ENCODE assay signal across 12 cellular contexts in genomic region chr9:78871452-78872331, GRCh38.
A peak's percentile ranks its signal among the peaks of the same experiment; 100 is the strongest.
DNase-seq lines count a peak whose midpoint lies in the region; ATAC-seq and TF ChIP-seq lines count a peak whose summit lies in the region.
"Had no signal": no experiment of that assay in that cellular context is flagged by ENCODE, and none has a peak within 500 bp of the region (broad histone marks: within the 10 kb centered on the region; RNA-seq: fewer than 3 reads in every experiment).

No MANE protein-coding gene starts in this region.

- no peak overlapping the region for H3K4me3 Mint-ChIP-seq in activated CD8-positive, alpha-beta memory T cell treated with anti-CD3 and anti-CD28 coated beads, Interleukin-2, amount 10 ng/mL, durations not matched to agents 7 days and 5 days
- H3K4me3 Mint-ChIP-seq: activated T-cell treated with anti-CD3 and anti-CD28 coated beads, Interleukin-2, amount 50 U/mL, for 4 hours; CD8-positive, alpha-beta memory T cell; naive B cell; stimulated activated naive CD8-positive, alpha-beta T cell treated with anti-CD3 and anti-CD28 coated beads, Interleukin-15, amount 100 ng/mL, for 72 hours had no signal

- DNase-seq in AG08395 (ENCODE audit: low spot score), result peak; percentile 71
- DNase-seq in HS-5 (ENCODE audit: low read depth), result peak; percentile 88
- DNase-seq in amniotic stem cell (lab: John Stamatoyannopoulos, UW), result peak; percentile 57
- DNase-seq in iris pigment epithelial cell (ENCODE audit: low read depth), result peak; percentile 89
- no peak for DNase-seq in activated CD8-positive, alpha-beta memory T cell treated with anti-CD3 and anti-CD28 coated beads, Interleukin-2, amount 10 ng/mL, durations not matched to agents 7 days and 5 days
- DNase-seq: activated T-cell treated with anti-CD3 and anti-CD28 coated beads, Interleukin-2, amount 50 U/mL, for 4 hours; CD8-positive, alpha-beta memory T cell; naive B cell; stimulated activated naive CD8-positive, alpha-beta T cell treated with anti-CD3 and anti-CD28 coated beads, Interleukin-15, amount 100 ng/mL, for 72 hours had no signal

- H3K4me3 ChIP-seq in gastroesophageal sphincter, result no peak overlapping the region

- no peak for ATAC-seq in activated CD8-positive, alpha-beta memory T cell treated with anti-CD3 and anti-CD28 coated beads, Interleukin-2, amount 10 ng/mL, durations not matched to agents 7 days and 5 days
- no peak for ATAC-seq in HG02678 (IDR thresholded peaks at IDR 0.05; ENCODE audit: unreplicated experiment)
- ATAC-seq in HG03354 (IDR thresholded peaks at IDR 0.05; ENCODE audit: poor library complexity, severe bottlenecking, unreplicated experiment), result no peak
- ATAC-seq in gastroesophageal sphincter, result no peak
- ATAC-seq: activated T-cell treated with anti-CD3 and anti-CD28 coated beads, Interleukin-2, amount 50 U/mL, for 4 hours; stimulated activated naive CD8-positive, alpha-beta T cell treated with anti-CD3 and anti-CD28 coated beads, Interleukin-15, amount 100 ng/mL, for 72 hours had no signal

- no peak overlapping the region for H3K27ac ChIP-seq in gastroesophageal sphincter

- peaks cover 0 to 9% (median 0%) of the 10 kb centered on the region in 3 donors for H3K4me1 ChIP-seq in gastroesophageal sphincter

- TF ChIP-seq CTCF in gastroesophageal sphincter (IDR thresholded peaks at IDR 0.05), result no peak

- CTCF ChIA-PET in activated CD8-positive, alpha-beta memory T cell treated with anti-CD3 and anti-CD28 coated beads, Interleukin-2, amount 10 ng/mL, durations not matched to agents 7 days and 5 days (lab: Charles Lee), result no interaction called here

- H3K9me3 Mint-ChIP-seq in activated CD8-positive, alpha-beta memory T cell treated with anti-CD3 and anti-CD28 coated beads, Interleukin-2, amount 10 ng/mL, durations not matched to agents 7 days and 5 days (ENCODE audit: low read depth), result no peaks in the 10 kb centered on the region
- H3K9me3 Mint-ChIP-seq: activated T-cell treated with anti-CD3 and anti-CD28 coated beads, Interleukin-2, amount 50 U/mL, for 4 hours had no signal

- H3K4me1 Mint-ChIP-seq in activated CD8-positive, alpha-beta memory T cell treated with anti-CD3 and anti-CD28 coated beads, Interleukin-2, amount 10 ng/mL, durations not matched to agents 7 days and 5 days, result no peaks in the 10 kb centered on the region
- H3K4me1 Mint-ChIP-seq: CD8-positive, alpha-beta memory T cell; naive B cell; stimulated activated naive CD8-positive, alpha-beta T cell treated with anti-CD3 and anti-CD28 coated beads, Interleukin-15, amount 100 ng/mL, for 72 hours had no signal

- 60 to 70% methylated on average over 4 of the region's 4 CpGs for WGBS in gastroesophageal sphincter (ENCODE audit: low coverage in 1 of 2), 2 donors

- no peaks in the 10 kb centered on the region for H3K27me3 Mint-ChIP-seq in activated CD8-positive, alpha-beta memory T cell treated with anti-CD3 and anti-CD28 coated beads, Interleukin-2, amount 10 ng/mL, durations not matched to agents 7 days and 5 days
- H3K27me3 Mint-ChIP-seq: CD8-positive, alpha-beta memory T cell; stimulated activated naive CD8-positive, alpha-beta T cell treated with anti-CD3 and anti-CD28 coated beads, Interleukin-15, amount 100 ng/mL, for 72 hours had no signal

- TF ChIP-seq POLR2A in gastroesophageal sphincter (IDR thresholded peaks at IDR 0.05), result no peak

- H3K27me3 ChIP-seq in gastroesophageal sphincter, result no peaks in the 10 kb centered on the region

- no peak for TF ChIP-seq EP300 in gastroesophageal sphincter (IDR thresholded peaks at IDR 0.05)

- no peaks in the 10 kb centered on the region for H3K36me3 ChIP-seq in gastroesophageal sphincter

- H3K36me3 Mint-ChIP-seq in activated CD8-positive, alpha-beta memory T cell treated with anti-CD3 and anti-CD28 coated beads, Interleukin-2, amount 10 ng/mL, durations not matched to agents 7 days and 5 days, result no peaks in the 10 kb centered on the region
- H3K36me3 Mint-ChIP-seq: CD8-positive, alpha-beta memory T cell; naive B cell had no signal

- no peak overlapping the region for H3K27ac Mint-ChIP-seq in activated CD8-positive, alpha-beta memory T cell treated with anti-CD3 and anti-CD28 coated beads, Interleukin-2, amount 10 ng/mL, durations not matched to agents 7 days and 5 days
- H3K27ac Mint-ChIP-seq: CD8-positive, alpha-beta memory T cell; naive B cell; stimulated activated naive CD8-positive, alpha-beta T cell treated with anti-CD3 and anti-CD28 coated beads, Interleukin-15, amount 100 ng/mL, for 72 hours had no signal

- no peaks in the 10 kb centered on the region for H3K9me3 ChIP-seq in gastroesophageal sphincter
